Comparison of ENCODE assay signal across 8 cellular contexts in genomic region chr19:18001837-18002345, GRCh38. TPM values are rescaled to one million over a fixed set of nuclear protein-coding genes. Genes with fewer than 3 reads are reported as not detected.
DNase-seq lines count a peak whose midpoint lies in the region; ATAC-seq and TF ChIP-seq lines count a peak whose summit lies in the region.

No MANE protein-coding gene starts in this region.

- in situ Hi-C loops in G401 (cut with HindIII; ENCODE audit: low sequenced_read_pairs): no loop called here

- CTCF ChIA-PET in activated CD4-positive, alpha-beta T cell treated with anti-CD3 and anti-CD28 coated beads for 36 hours (lab: Charles Lee): interaction anchor here (1.1 kb wide), 2 partner anchors 43 to 64 kb away, joined by 3 to 4 read pairs; no protein-coding TSS in a partner anchor

- H3K4me1 Mint-ChIP-seq in activated CD4-positive, alpha-beta T cell treated with anti-CD3 and anti-CD28 coated beads for 36 hours: peaks cover 25% of the 10 kb centered on the region
- peaks cover 12% of the 10 kb centered on the region for H3K4me1 Mint-ChIP-seq in activated naive CD8-positive, alpha-beta T cell treated with anti-CD3 and anti-CD28 coated beads for 36 hours

- no peak for TF ChIP-seq CTCF in suprapubic skin (IDR thresholded peaks at IDR 0.05)

- intact Hi-C loops in activated CD4-positive, alpha-beta T cell treated with anti-CD3 and anti-CD28 coated beads for 36 hours (cut with DNase I, micrococcal nuclease): loop anchor here (1.0 to 10.0 kb wide), 7 partner anchors 43 to 190 kb away; partner anchors contain the start of gene PIK3R2 (in 2 of the 2)

- H3K27ac Mint-ChIP-seq in activated CD4-positive, alpha-beta T cell treated with anti-CD3 and anti-CD28 coated beads for 36 hours: peak overlapping the region; percentile 86
- H3K27ac Mint-ChIP-seq in activated naive CD8-positive, alpha-beta T cell treated with anti-CD3 and anti-CD28 coated beads for 36 hours: peak overlapping the region; percentile 90

- WGBS in suprapubic skin: 60% methylated on average over 6 of the region's 12 CpGs

- H3K27me3 ChIP-seq in layer of hippocampus (ENCODE audit: control insufficient read depth, insufficient read depth, low read length) (no peaks in the 10 kb centered on the region), suprapubic skin (no peaks in the 10 kb centered on the region)

- H3K36me3 Mint-ChIP-seq in activated CD4-positive, alpha-beta T cell treated with anti-CD3 and anti-CD28 coated beads for 36 hours (ENCODE audit: low read depth): peaks cover 7% of the 10 kb centered on the region
- H3K36me3 Mint-ChIP-seq in activated naive CD8-positive, alpha-beta T cell treated with anti-CD3 and anti-CD28 coated beads for 36 hours: peaks cover 11% of the 10 kb centered on the region

- H3K4me1 ChIP-seq in suprapubic skin: peaks cover 33% of the 10 kb centered on the region

- no peak for ATAC-seq in activated CD4-positive, alpha-beta T cell treated with anti-CD3 and anti-CD28 coated beads for 36 hours

- peak overlapping the region; percentile 85 for H3K4me3 Mint-ChIP-seq in activated CD4-positive, alpha-beta T cell treated with anti-CD3 and anti-CD28 coated beads for 36 hours
- H3K4me3 Mint-ChIP-seq in activated naive CD8-positive, alpha-beta T cell treated with anti-CD3 and anti-CD28 coated beads for 36 hours: peak overlapping the region; percentile 92

- no peaks in the 10 kb centered on the region for H3K36me3 ChIP-seq in suprapubic skin

- TF ChIP-seq POLR2A in suprapubic skin (IDR thresholded peaks at IDR 0.05): no peak

- H3K4me3 ChIP-seq in suprapubic skin: peak overlapping the region; percentile 68

- no peak for TF ChIP-seq EP300 in suprapubic skin (IDR thresholded peaks at IDR 0.05)

- no peaks in the 10 kb centered on the region for H3K27me3 Mint-ChIP-seq in activated CD4-positive, alpha-beta T cell treated with anti-CD3 and anti-CD28 coated beads for 36 hours
- H3K27me3 Mint-ChIP-seq in activated naive CD8-positive, alpha-beta T cell treated with anti-CD3 and anti-CD28 coated beads for 36 hours: no peaks in the 10 kb centered on the region

- H3K9me3 Mint-ChIP-seq in activated CD4-positive, alpha-beta T cell treated with anti-CD3 and anti-CD28 coated beads for 36 hours (ENCODE audit: low read depth): no peaks in the 10 kb centered on the region
- no peaks in the 10 kb centered on the region for H3K9me3 Mint-ChIP-seq in activated naive CD8-positive, alpha-beta T cell treated with anti-CD3 and anti-CD28 coated beads for 36 hours

- H3K9me3 ChIP-seq in suprapubic skin: no peaks in the 10 kb centered on the region

- POLR2A ChIA-PET in activated CD4-positive, alpha-beta T cell treated with anti-CD3 and anti-CD28 coated beads for 36 hours (lab: Charles Lee): interaction anchor here (0.6 to 0.7 kb wide), 2 partner anchors 87 to 414 kb away, joined by 3 to 6 read pairs; no protein-coding TSS in a partner anchor

- H3K27ac ChIP-seq in layer of hippocampus (ENCODE audit: low read depth, low read length): peak overlapping the region; percentile 87
- peak overlapping the region; percentile 81 for H3K27ac ChIP-seq in suprapubic skin

- no peak for DNase-seq in activated CD4-positive, alpha-beta T cell treated with anti-CD3 and anti-CD28 coated beads for 36 hours
- no peak for DNase-seq in activated CD4-positive, alpha-beta T cell treated with anti-CD3 and anti-CD28 coated beads, Interleukin-2, amount 50 U/mL, for 48 hours
- DNase-seq in activated naive CD8-positive, alpha-beta T cell treated with anti-CD3 and anti-CD28 coated beads for 36 hours: no peak
- DNase-seq in suprapubic skin (ENCODE audit: low spot score in 2 of 2) (no peak), G401 (ENCODE audit: low spot score) (no peak), medulla oblongata (ENCODE audit: extremely low spot score) (no peak), NCI-H2171 treated with DMSO at 0.1 percent for 48 hours (lab: John Stamatoyannopoulos, UW) (no peak)

RNA-seq across cellular contexts. Expression of gene ARRDC2, which starts 6.1 kb away (rescaled TPM):
- 10 to 100 TPM; 13.5 to 21.7 TPM for total RNA-seq in activated CD4-positive, alpha-beta T cell treated with anti-CD3 and anti-CD28 coated beads for 36 hours
- total RNA-seq in activated naive CD8-positive, alpha-beta T cell treated with anti-CD3 and anti-CD28 coated beads for 36 hours: 10 to 100 TPM; 20.1 to 20.6 TPM
- total RNA-seq in suprapubic skin: 10 to 100 TPM; 11.3 to 35.0 (median 28.5) TPM
- 19.1 and 26.0 TPM in 2 replicates for total RNA-seq in G401 (2014; rRNA removed; shearing (Covaris generic))

RNA-seq across cellular contexts. Expression of gene KCNN1, which starts 35.0 kb away (rescaled TPM):
- under 1 TPM in 1 of 2 experiments, not detected in 1; 0.05 TPM for total RNA-seq in activated CD4-positive, alpha-beta T cell treated with anti-CD3 and anti-CD28 coated beads for 36 hours
- total RNA-seq in activated naive CD8-positive, alpha-beta T cell treated with anti-CD3 and anti-CD28 coated beads for 36 hours: under 1 TPM in 1 of 2 experiments, not detected in 1; 0.34 TPM
- under 1 TPM in 2 of 4 donors, not detected in 2; 0.26 to 0.51 TPM for total RNA-seq in suprapubic skin
- 13.2 and 16.0 TPM in 2 replicates for total RNA-seq in G401 (2014; rRNA removed; shearing (Covaris generic))
